19 cellular contexts compared by ENCODE assay signal in the genomic region with DNA sequence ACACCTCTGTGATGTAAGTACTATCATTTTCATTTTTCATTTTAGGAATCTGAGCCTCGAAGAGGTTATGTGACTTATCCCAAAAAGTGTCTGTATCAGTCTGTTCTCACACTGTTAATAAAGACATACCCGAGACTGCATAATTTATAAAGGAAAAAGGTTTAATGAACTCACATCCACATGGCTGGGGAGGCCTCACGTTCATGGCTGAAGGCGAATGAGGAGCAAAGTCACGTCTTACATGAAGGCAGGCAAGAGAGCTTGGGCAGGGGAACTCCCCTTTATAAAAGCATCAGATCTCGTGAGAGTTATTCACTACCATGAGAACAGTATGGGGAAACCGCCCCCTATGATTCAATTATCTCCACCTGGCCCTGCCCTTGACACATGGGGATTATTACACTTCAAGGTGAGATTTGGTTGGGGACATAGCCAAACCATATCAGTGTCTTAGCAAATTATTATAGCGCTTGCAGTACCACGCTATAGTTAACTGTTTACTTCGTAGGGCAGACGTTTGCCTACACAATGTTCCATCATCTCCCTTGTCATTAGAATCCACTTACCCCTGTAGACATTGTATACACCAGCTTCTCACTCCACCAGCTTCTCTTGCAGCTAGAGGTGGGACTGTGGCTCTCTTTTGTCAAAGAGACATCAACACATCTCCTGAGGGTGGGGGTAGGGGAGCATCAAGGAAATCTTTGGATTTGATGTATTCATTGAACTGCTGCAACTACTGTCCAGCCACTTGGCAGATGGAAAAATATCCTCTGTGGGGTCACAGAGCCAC.
"Had no signal": no experiment of that assay in that cellular context is flagged by ENCODE, and none has a peak within 500 bp of the region (broad histone marks: within the 10 kb centered on the region; RNA-seq: fewer than 3 reads in every experiment).

No MANE protein-coding gene starts in this region.

- H3K27ac ChIP-seq: esophagus squamous epithelium, neural progenitor cell, ovary, right atrium auricular region, stomach, thoracic aorta had no signal

- H3K4me1 ChIP-seq: heart left ventricle, neural progenitor cell, right atrium auricular region, transverse colon had no signal

- H3K36me3 ChIP-seq: esophagus squamous epithelium, heart left ventricle, neural progenitor cell, ovary, right atrium auricular region, stomach, thoracic aorta, transverse colon had no signal

- H3K36me3 Mint-ChIP-seq: natural killer cell treated with Interleukin-12 subunit alpha and Interleukin-12 subunit beta and Interleukin-15 and Interleukin-18, amount 100 ng/mL, for 72 hours had no signal

- H3K4me3 ChIP-seq: esophagus squamous epithelium, mucosa of descending colon, neural progenitor cell, ovary, right atrium auricular region, stomach, thoracic aorta, transverse colon had no signal

- H3K4me1 Mint-ChIP-seq: neural progenitor cell had no signal

- H3K27me3 Mint-ChIP-seq: natural killer cell treated with Interleukin-12 subunit alpha and Interleukin-12 subunit beta and Interleukin-15 and Interleukin-18, amount 100 ng/mL, for 72 hours had no signal

- H3K9me3 ChIP-seq: esophagus squamous epithelium, heart left ventricle, mucosa of descending colon, ovary, right atrium auricular region, stomach, thoracic aorta, transverse colon had no signal

- H3K9me3 Mint-ChIP-seq: natural killer cell treated with Interleukin-12 subunit alpha and Interleukin-12 subunit beta and Interleukin-15 and Interleukin-18, amount 100 ng/mL, for 72 hours had no signal

- ATAC-seq: heart left ventricle; mucosa of descending colon; natural killer cell treated with Interleukin-12 subunit alpha and Interleukin-12 subunit beta and Interleukin-15 and Interleukin-18, amount 100 ng/mL, for 72 hours had no signal

- H3K4me3 Mint-ChIP-seq: natural killer cell treated with Interleukin-12 subunit alpha and Interleukin-12 subunit beta and Interleukin-15 and Interleukin-18, amount 100 ng/mL, for 72 hours; neural progenitor cell had no signal

- FAIRE-seq: colon, islet of Langerhans, small intestine had no signal

- DNase-seq: dermis blood vessel endothelial cell; esophagus squamous epithelium; foreskin melanocyte; heart left ventricle; kidney glomerular epithelial cell; mucosa of descending colon; nucleus accumbens; ovary; small intestine; stimulated activated CD4-positive, alpha-beta T cell treated with anti-CD3 and anti-CD28 coated beads, Interleukin-12 subunit alpha, Interleukin-12 subunit beta, amount 100 ng/mL, for 4 hours; stimulated activated naive CD4-positive, alpha-beta T cell; stomach; transverse colon had no signal

- H3K27me3 ChIP-seq: esophagus squamous epithelium, heart left ventricle, neural progenitor cell, ovary, right atrium auricular region, transverse colon had no signal

- H3K27ac Mint-ChIP-seq: neural progenitor cell had no signal
